In the genomic region with DNA sequence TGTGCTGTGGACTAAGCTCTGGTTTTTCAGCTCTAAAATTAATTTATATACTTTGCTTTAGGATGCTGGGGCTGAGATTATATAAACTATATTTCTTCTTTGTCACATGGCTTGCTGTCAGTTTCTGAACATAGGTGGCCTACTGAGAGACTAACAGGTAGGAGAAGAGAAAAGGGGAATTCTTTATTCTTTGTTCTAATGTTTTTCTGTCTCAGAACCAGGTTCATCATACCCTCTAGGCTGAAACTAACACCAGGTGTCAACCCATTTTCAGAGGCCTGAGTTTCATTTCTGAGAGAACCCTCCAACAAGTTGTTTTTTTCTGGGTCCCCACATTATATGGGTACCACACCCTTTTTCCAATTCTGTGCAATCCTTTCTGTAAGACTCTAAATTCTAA, we compare ENCODE assay signal across 16 cellular contexts.
DNase-seq lines count a peak whose midpoint lies in the region; ATAC-seq lines count a peak whose summit lies in the region.
"Had no signal": no experiment of that assay in that cellular context is flagged by ENCODE, and none has a peak within 500 bp of the region (broad histone marks: within the 10 kb centered on the region; RNA-seq: fewer than 3 reads in every experiment).

No MANE protein-coding gene starts in this region.

- H3K9me3 ChIP-seq in mesenchymal stem cell (ENCODE audit: control insufficient read depth, low read length) = peaks cover 9% of the 10 kb centered on the region
- H3K9me3 ChIP-seq: body of pancreas, Peyer's patch had no signal

- H2AFZ ChIP-seq in mesenchymal stem cell (ENCODE audit: low read depth, low read length) = no peak overlapping the region

- no peaks in the 10 kb centered on the region for H3K36me3 ChIP-seq in mesenchymal stem cell (ENCODE audit: control insufficient read depth in 1 of 2, insufficient read depth in 2 of 2, low read depth in 1 of 2, low read length in 2 of 2)
- H3K36me3 ChIP-seq: left ventricle myocardium inferior, Peyer's patch had no signal

- H3K4me3 ChIP-seq in mesenchymal stem cell (ENCODE audit: insufficient read depth in 1 of 2, low read depth in 1 of 2, low read length in 2 of 2) = no peak overlapping the region
- H3K4me3 ChIP-seq: body of pancreas, left ventricle myocardium inferior, Peyer's patch had no signal

- no peak overlapping the region for H2BK12ac ChIP-seq in mesenchymal stem cell (ENCODE audit: low read length in 2 of 2)

- no peak overlapping the region for H3K18ac ChIP-seq in mesenchymal stem cell (ENCODE audit: low read depth in 1 of 2, low read length in 2 of 2)

- DNase-seq in NCI-H446 treated with DMSO at 0.1 percent for 48 hours (lab: John Stamatoyannopoulos, UW) = no peak
- no peak for DNase-seq in NCI-H2171 treated with DMSO at 0.1 percent for 48 hours (lab: John Stamatoyannopoulos, UW)
- no peak for DNase-seq in NCI-H2107 (lab: John Stamatoyannopoulos, UW)
- no peak for DNase-seq in mesenchymal stem cell
- DNase-seq: activated naive CD4-positive, alpha-beta T cell treated with anti-CD3 and anti-CD28 coated beads, Interleukin-2, amount 10 ng/mL, durations not matched to agents 7 days and 5 days; body of pancreas; HCEC 1CT; hypothalamus; left ventricle myocardium inferior; NCI-H146; NCI-H526; Peyer's patch had no signal

- H3K14ac ChIP-seq in mesenchymal stem cell (ENCODE audit: low read length in 2 of 2) = no peak overlapping the region

- H2BK15ac ChIP-seq in mesenchymal stem cell (ENCODE audit: low read depth, poor library complexity, severe bottlenecking) = no peak overlapping the region

- H3K9ac ChIP-seq in mesenchymal stem cell (ENCODE audit: low read length) = no peak overlapping the region

- peak; percentile 85 for ATAC-seq in GM18867 (IDR thresholded peaks at IDR 0.05; ENCODE audit: unreplicated experiment)
- ATAC-seq in GM21526 (IDR thresholded peaks at IDR 0.05; ENCODE audit: low FRiP score, unreplicated experiment) = peak; percentile 82
- peak; percentile 46 for ATAC-seq in HG02970 (IDR thresholded peaks at IDR 0.05; ENCODE audit: low FRiP score, unreplicated experiment)
- peak; percentile 37 for ATAC-seq in HG03558 (IDR thresholded peaks at IDR 0.05; ENCODE audit: extremely low read depth, unreplicated experiment)
- ATAC-seq: body of pancreas had no signal

- no peak overlapping the region for H2BK120ac ChIP-seq in mesenchymal stem cell (ENCODE audit: low read depth, low read length)

- H2AK5ac ChIP-seq in mesenchymal stem cell (ENCODE audit: low read length, severe bottlenecking) = no peak overlapping the region

- no peaks in the 10 kb centered on the region for H3K27me3 ChIP-seq in mesenchymal stem cell (ENCODE audit: control insufficient read depth in 1 of 2, insufficient read depth in 1 of 2, low read length in 2 of 2)
- H3K27me3 ChIP-seq: body of pancreas, Peyer's patch had no signal

- H3K4me2 ChIP-seq in mesenchymal stem cell (ENCODE audit: low read length, poor library complexity, severe bottlenecking) = no peak overlapping the region

- no peak overlapping the region for H3K23ac ChIP-seq in mesenchymal stem cell (ENCODE audit: low read length in 2 of 2)

- no peaks in the 10 kb centered on the region for H3K79me1 ChIP-seq in mesenchymal stem cell (replicated peaks; ENCODE audit: low read length, poor library complexity, severe bottlenecking)

- no peak overlapping the region for H4K8ac ChIP-seq in mesenchymal stem cell (ENCODE audit: low read length)

- no peak overlapping the region for H3K4ac ChIP-seq in mesenchymal stem cell (ENCODE audit: low read depth in 1 of 2, low read length in 2 of 2)

- H2BK5ac ChIP-seq in mesenchymal stem cell (ENCODE audit: low read depth, low read length, poor library complexity, severe bottlenecking) = no peak overlapping the region

- H4K91ac ChIP-seq in mesenchymal stem cell (ENCODE audit: low read length) = no peak overlapping the region

- no peaks in the 10 kb centered on the region for H3K4me1 ChIP-seq in mesenchymal stem cell (ENCODE audit: control insufficient read depth, insufficient read depth, low read depth, low read length)
- H3K4me1 ChIP-seq: body of pancreas, left ventricle myocardium inferior, Peyer's patch had no signal

- H3K27ac ChIP-seq in mesenchymal stem cell (ENCODE audit: low read length, poor library complexity, severe bottlenecking) = no peak overlapping the region
- H3K27ac ChIP-seq: body of pancreas, left ventricle myocardium inferior, Peyer's patch had no signal
